ENCODE assay signal across 39 cellular contexts in genomic region chr7:7618410-7618809, GRCh38.
"Had no signal": no experiment of that assay in that cellular context is flagged by ENCODE, and none has a peak within 500 bp of the region (broad histone marks: within the 10 kb centered on the region; RNA-seq: fewer than 3 reads in every experiment).

No MANE protein-coding gene starts in this region.

- H3K4me1 ChIP-seq: adrenal gland, ascending aorta, body of pancreas, breast epithelium had no signal

- FAIRE-seq: astrocyte, bronchial epithelial cell had no signal

- H3K27ac Mint-ChIP-seq: activated naive CD4-positive, alpha-beta T cell treated with anti-CD3 and anti-CD28 coated beads for 36 hours; activated naive CD4-positive, alpha-beta T cell treated with anti-CD3 and anti-CD28 coated beads, Interleukin-2, amount 10 ng/mL, durations not matched to agents 7 days and 5 days; activated naive CD4-positive, alpha-beta T cell treated with anti-CD3 and anti-CD28 coated beads, Interleukin-2, amount 50 U/mL, for 24 hours; activated naive CD4-positive, alpha-beta T cell treated with anti-CD3 and anti-CD28 coated beads, Interleukin-2, amount 50 U/mL, for 72 hours; activated naive CD8-positive, alpha-beta T cell; activated naive CD8-positive, alpha-beta T cell treated with anti-CD3 and anti-CD28 coated beads for 36 hours; activated naive CD8-positive, alpha-beta T cell treated with anti-CD3 and anti-CD28 coated beads, Interleukin-2, amount 10 ng/mL, durations not matched to agents 7 days and 5 days; activated naive CD8-positive, alpha-beta T cell treated with anti-CD3 and anti-CD28 coated beads, Interleukin-2, amount 50 U/mL, for 24 hours; activated T-cell treated with anti-CD3 and anti-CD28 coated beads, Interleukin-2, amount 50 U/mL, for 24 hours; activated T-cell treated with anti-CD3 and anti-CD28 coated beads, Interleukin-2, amount 50 U/mL, for 72 hours; activated T-helper 1 cell treated with anti-CD3 and anti-CD28 coated beads, Interleukin-12 subunit alpha, Interleukin-12 subunit beta, Interleukin-2, Interleukin-4 antibody, amounts not matched to agents 30 ng/mL and 10 ng/mL and 1 ng/mL, durations not matched to agents 14 hours and 24 hours and 36 hours; activated T-helper 17 cell treated with anti-CD3 and anti-CD28 coated beads, Interleukin-2, amount 50 U/mL, for 72 hours; activated T-helper 2 cell treated with anti-CD3 and anti-CD28 coated beads, Interferon-gamma antibody, Interleukin-2, Interleukin-4, amounts not matched to agents 10 μg/mL and 5 μg/mL and 100 μg/mL, durations not matched to agents 14 hours and 24 hours and 36 hours; brain had no signal

- H3K36me3 Mint-ChIP-seq: activated naive CD4-positive, alpha-beta T cell treated with anti-CD3 and anti-CD28 coated beads, Interleukin-2, amount 10 ng/mL, durations not matched to agents 7 days and 5 days; activated naive CD4-positive, alpha-beta T cell treated with anti-CD3 and anti-CD28 coated beads, Interleukin-2, amount 50 U/mL, for 24 hours; activated naive CD4-positive, alpha-beta T cell treated with anti-CD3 and anti-CD28 coated beads, Interleukin-2, amount 50 U/mL, for 72 hours; activated naive CD8-positive, alpha-beta T cell; activated naive CD8-positive, alpha-beta T cell treated with anti-CD3 and anti-CD28 coated beads for 36 hours; brain had no signal

- H3K4me3 ChIP-seq: adrenal gland, ascending aorta, body of pancreas, breast epithelium, cardiac muscle cell had no signal

- ATAC-seq: activated naive CD4-positive, alpha-beta T cell treated with anti-CD3 and anti-CD28 coated beads, Interleukin-2, amount 50 U/mL, for 72 hours; activated naive CD8-positive, alpha-beta T cell treated with anti-CD3 and anti-CD28 coated beads, Interleukin-2, amount 50 U/mL, for 24 hours; activated T-cell treated with anti-CD3 and anti-CD28 coated beads, Interleukin-2, amount 50 U/mL, for 4 hours; activated T-cell treated with anti-CD3 and anti-CD28 coated beads, Interleukin-2, amount 50 U/mL, for 72 hours; activated T-helper 17 cell treated with anti-CD3 and anti-CD28 coated beads, Interleukin-2, amount 50 U/mL, for 72 hours; body of pancreas had no signal

- H3K27me3 Mint-ChIP-seq: activated naive CD4-positive, alpha-beta T cell treated with anti-CD3 and anti-CD28 coated beads, Interleukin-2, amount 10 ng/mL, durations not matched to agents 7 days and 5 days; activated naive CD4-positive, alpha-beta T cell treated with anti-CD3 and anti-CD28 coated beads, Interleukin-2, amount 50 U/mL, for 24 hours; activated naive CD8-positive, alpha-beta T cell; activated naive CD8-positive, alpha-beta T cell treated with anti-CD3 and anti-CD28 coated beads for 36 hours; activated naive CD8-positive, alpha-beta T cell treated with anti-CD3 and anti-CD28 coated beads, Interleukin-2, amount 50 U/mL, for 24 hours; activated T-cell treated with anti-CD3 and anti-CD28 coated beads, Interleukin-2, amount 50 U/mL, for 24 hours; activated T-helper 17 cell treated with anti-CD3 and anti-CD28 coated beads, Interleukin-2, amount 50 U/mL, for 72 hours; central memory CD8-positive, alpha-beta T cell had no signal

- H3K27me3 ChIP-seq: adrenal gland, ascending aorta, body of pancreas, brain microvascular endothelial cell, breast epithelium, cardiac muscle cell had no signal

- H3K27ac ChIP-seq: adrenal gland, ascending aorta, body of pancreas, brain microvascular endothelial cell, breast epithelium, cardiac muscle cell had no signal

- DNase-seq: activated effector memory CD4-positive, alpha-beta T cell treated with anti-CD3 and anti-CD28 coated beads, Interleukin-2, amount 50 U/mL, for 16 hours; activated effector memory CD4-positive, alpha-beta T cell treated with Interleukin-2 at 50 U/mL for 16 hours; activated gamma-delta T cell; activated gamma-delta T cell treated with Interleukin-2 at 50 U/mL for 16 hours; activated naive CD4-positive, alpha-beta T cell; activated naive CD4-positive, alpha-beta T cell treated with anti-CD3 and anti-CD28 coated beads for 36 hours; activated naive CD4-positive, alpha-beta T cell treated with anti-CD3 and anti-CD28 coated beads, Interleukin-2, amount 10 ng/mL, durations not matched to agents 7 days and 5 days; activated naive CD4-positive, alpha-beta T cell treated with anti-CD3 and anti-CD28 coated beads, Interleukin-2, amount 50 U/mL, for 16 hours; activated naive CD4-positive, alpha-beta T cell treated with Interleukin-2 at 50 U/mL for 16 hours; activated naive CD8-positive, alpha-beta T cell treated with anti-CD3 and anti-CD28 coated beads for 36 hours; activated naive CD8-positive, alpha-beta T cell treated with anti-CD3 and anti-CD28 coated beads, Interleukin-2, amount 10 ng/mL, durations not matched to agents 7 days and 5 days; activated naive CD8-positive, alpha-beta T cell treated with anti-CD3 and anti-CD28 coated beads, Interleukin-2, amount 50 U/mL, for 24 hours; activated T-cell treated with anti-CD3 and anti-CD28 coated beads, Interleukin-2, amount 50 U/mL, for 24 hours; activated T-cell treated with anti-CD3 and anti-CD28 coated beads, Interleukin-2, amount 50 U/mL, for 4 hours; activated T-cell treated with anti-CD3 and anti-CD28 coated beads, Interleukin-2, amount 50 U/mL, for 48 hours; activated T-cell treated with anti-CD3 and anti-CD28 coated beads, Interleukin-2, amount 50 U/mL, for 72 hours; adrenal gland; amniotic stem cell; amygdala; anterior cingulate cortex; aorta; body of pancreas; brain microvascular endothelial cell; caudate nucleus; central memory CD4-positive, alpha-beta T cell; cerebellar nuclear complex had no signal

- H3K4me1 Mint-ChIP-seq: activated T-helper 17 cell treated with anti-CD3 and anti-CD28 coated beads, Interleukin-2, amount 50 U/mL, for 72 hours; brain; central memory CD8-positive, alpha-beta T cell had no signal

- H3K9me3 Mint-ChIP-seq: activated naive CD4-positive, alpha-beta T cell treated with anti-CD3 and anti-CD28 coated beads for 36 hours; activated naive CD4-positive, alpha-beta T cell treated with anti-CD3 and anti-CD28 coated beads, Interleukin-2, amount 10 ng/mL, durations not matched to agents 7 days and 5 days; activated naive CD4-positive, alpha-beta T cell treated with anti-CD3 and anti-CD28 coated beads, Interleukin-2, amount 50 U/mL, for 24 hours; activated naive CD4-positive, alpha-beta T cell treated with anti-CD3 and anti-CD28 coated beads, Interleukin-2, amount 50 U/mL, for 72 hours; activated naive CD8-positive, alpha-beta T cell treated with anti-CD3 and anti-CD28 coated beads for 36 hours; activated naive CD8-positive, alpha-beta T cell treated with anti-CD3 and anti-CD28 coated beads, Interleukin-2, amount 10 ng/mL, durations not matched to agents 7 days and 5 days; activated naive CD8-positive, alpha-beta T cell treated with anti-CD3 and anti-CD28 coated beads, Interleukin-2, amount 50 U/mL, for 24 hours; activated T-cell treated with anti-CD3 and anti-CD28 coated beads, Interleukin-2, amount 50 U/mL, for 24 hours; activated T-cell treated with anti-CD3 and anti-CD28 coated beads, Interleukin-2, amount 50 U/mL, for 4 hours; activated T-cell treated with anti-CD3 and anti-CD28 coated beads, Interleukin-2, amount 50 U/mL, for 72 hours; activated T-helper 1 cell treated with anti-CD3 and anti-CD28 coated beads, Interleukin-12 subunit alpha, Interleukin-12 subunit beta, Interleukin-2, Interleukin-4 antibody, amounts not matched to agents 30 ng/mL and 10 ng/mL and 1 ng/mL, durations not matched to agents 14 hours and 24 hours and 36 hours; activated T-helper 17 cell treated with anti-CD3 and anti-CD28 coated beads, Interleukin-2, amount 50 U/mL, for 72 hours; activated T-helper 2 cell treated with anti-CD3 and anti-CD28 coated beads, Interferon-gamma antibody, Interleukin-2, Interleukin-4, amounts not matched to agents 10 μg/mL and 5 μg/mL and 100 μg/mL, durations not matched to agents 14 hours and 24 hours and 36 hours; brain; central memory CD8-positive, alpha-beta T cell had no signal

- H3K4me3 Mint-ChIP-seq: activated naive CD4-positive, alpha-beta T cell treated with anti-CD3 and anti-CD28 coated beads for 36 hours; activated naive CD4-positive, alpha-beta T cell treated with anti-CD3 and anti-CD28 coated beads, Interleukin-2, amount 10 ng/mL, durations not matched to agents 7 days and 5 days; activated naive CD4-positive, alpha-beta T cell treated with anti-CD3 and anti-CD28 coated beads, Interleukin-2, amount 50 U/mL, for 24 hours; activated naive CD8-positive, alpha-beta T cell; activated naive CD8-positive, alpha-beta T cell treated with anti-CD3 and anti-CD28 coated beads for 36 hours; activated naive CD8-positive, alpha-beta T cell treated with anti-CD3 and anti-CD28 coated beads, Interleukin-2, amount 10 ng/mL, durations not matched to agents 7 days and 5 days; activated naive CD8-positive, alpha-beta T cell treated with anti-CD3 and anti-CD28 coated beads, Interleukin-2, amount 50 U/mL, for 24 hours; activated T-cell treated with anti-CD3 and anti-CD28 coated beads, Interleukin-2, amount 50 U/mL, for 24 hours; activated T-cell treated with anti-CD3 and anti-CD28 coated beads, Interleukin-2, amount 50 U/mL, for 4 hours; activated T-cell treated with anti-CD3 and anti-CD28 coated beads, Interleukin-2, amount 50 U/mL, for 72 hours; activated T-helper 1 cell treated with anti-CD3 and anti-CD28 coated beads, Interleukin-12 subunit alpha, Interleukin-12 subunit beta, Interleukin-2, Interleukin-4 antibody, amounts not matched to agents 30 ng/mL and 10 ng/mL and 1 ng/mL, durations not matched to agents 14 hours and 24 hours and 36 hours; activated T-helper 17 cell treated with anti-CD3 and anti-CD28 coated beads, Interleukin-2, amount 50 U/mL, for 72 hours; brain; central memory CD8-positive, alpha-beta T cell had no signal

- H3K9me3 ChIP-seq: adrenal gland, ascending aorta, body of pancreas, breast epithelium had no signal

- H3K36me3 ChIP-seq: adrenal gland, ascending aorta, brain microvascular endothelial cell, breast epithelium, cardiac muscle cell had no signal
